8 cellular contexts compared by ENCODE assay signal in genomic region chr14:57389646-57390036, GRCh38.
DNase-seq lines count a peak whose midpoint lies in the region; ATAC-seq and TF ChIP-seq lines count a peak whose summit lies in the region.

No MANE protein-coding gene starts in this region.

- no peaks in the 10 kb centered on the region for H3K27me3 ChIP-seq in mucosa of rectum (ENCODE audit: control insufficient read depth in 2 of 2, insufficient read depth in 2 of 2, low read length in 2 of 2)

- peak overlapping the region; percentile 81 to 85 for H3K4me3 ChIP-seq in mucosa of rectum (ENCODE audit: low read length in 2 of 2)

- H3K4me1 ChIP-seq in mucosa of rectum (ENCODE audit: control insufficient read depth in 2 of 2, insufficient read depth in 2 of 2, low read length in 2 of 2), result peaks cover 5 to 16% of the 10 kb centered on the region in 2 donors

- H3K9me3 ChIP-seq in mucosa of rectum (ENCODE audit: control insufficient read depth in 2 of 2, low read length in 2 of 2), result no peaks in the 10 kb centered on the region

- H3K27ac ChIP-seq in 22Rv1 (peak overlapping the region; percentile 70), caudate nucleus (ENCODE audit: low read depth, low read length) (peak overlapping the region; percentile 85), mucosa of rectum (ENCODE audit: low read depth in 2 of 2, low read length in 2 of 2) (peak overlapping the region; percentile 85 to 87)

- no peaks in the 10 kb centered on the region for H3K36me3 ChIP-seq in mucosa of rectum (ENCODE audit: control insufficient read depth in 2 of 2, insufficient read depth in 2 of 2, low read length in 2 of 2)

- DNase-seq in NCI-H2107 treated with DMSO at 0.1 percent for 48 hours (lab: John Stamatoyannopoulos, UW; ENCODE audit: unreplicated experiment) (peak; percentile 83), caudate nucleus (lab: John Stamatoyannopoulos, UW) (peak in 1 of 61 donors; percentile 53), NCI-H1930 (lab: John Stamatoyannopoulos, UW) (no peak), DMS79 (lab: John Stamatoyannopoulos, UW) (no peak), NCI-H1092 treated with DMSO at 0.1 percent for 48 hours (lab: John Stamatoyannopoulos, UW) (no peak)

- peak overlapping the region; percentile 66 to 83 for H3K9ac ChIP-seq in mucosa of rectum (ENCODE audit: low read depth in 1 of 2, low read length in 2 of 2)

- peak; percentile 0 for ATAC-seq in GM18508 (IDR thresholded peaks at IDR 0.05; ENCODE audit: insufficient read depth, unreplicated experiment)

- no peak for TF ChIP-seq CTCF in 22Rv1 (IDR thresholded peaks at IDR 0.05)
